In genomic region chr15:43517354-43518072, GRCh38 we compare ENCODE assay signal across 9 cellular contexts. TPM values are rescaled to one million over a fixed set of nuclear protein-coding genes. Genes with fewer than 3 reads are reported as not detected.
DNase-seq lines count a peak whose midpoint lies in the region; ATAC-seq and TF ChIP-seq lines count a peak whose summit lies in the region.
"Had no signal": no experiment of that assay in that cellular context is flagged by ENCODE, and none has a peak within 500 bp of the region (broad histone marks: within the 10 kb centered on the region; RNA-seq: fewer than 3 reads in every experiment).

Gene MAP1A, plus strand, starts transcription at chr15:43517608. Its CDS starts 3,866 bp downstream, at chr15:43521474.

- WGBS in esophagus, 2 donors = 7 to 9% methylated on average over 13 to 14 of the region's 15 CpGs

- peak within 1 kb of the TSS; percentile 7 to 47 (median 25) for H3K4me3 ChIP-seq in Peyer's patch
- H3K4me3 ChIP-seq in esophagus (ENCODE audit: low read depth in 1 of 2, low read length in 2 of 2) = peak within 1 kb of the TSS; percentile 23 to 42

- TF ChIP-seq CTCF in Peyer's patch (IDR thresholded peaks at IDR 0.05) = no peak

- DNase-seq in DMS53 (lab: John Stamatoyannopoulos, UW) = peak; percentile 10
- no peak for DNase-seq in DMS53 treated with DMSO at 0.1 percent for 48 hours (lab: John Stamatoyannopoulos, UW; ENCODE audit: unreplicated experiment)
- DNase-seq in Peyer's patch = no peak
- no peak for DNase-seq in mucosa of gallbladder (ENCODE audit: low spot score)
- no peak for DNase-seq in ureter (ENCODE audit: low spot score)
- no peak for DNase-seq in activated naive CD4-positive, alpha-beta T cell (lab: John Stamatoyannopoulos, UW)

- H3K27me3 ChIP-seq in Peyer's patch = no peaks in the 10 kb centered on the region
- no peaks in the 10 kb centered on the region for H3K27me3 ChIP-seq in esophagus (ENCODE audit: control insufficient read depth in 1 of 2, insufficient read depth in 2 of 2, low read length in 2 of 2)

- TF ChIP-seq POLR2A in Peyer's patch (IDR thresholded peaks at IDR 0.05) = no peak

- H3K27ac ChIP-seq in Peyer's patch = peak within 1 kb of the TSS; percentile 26 to 80 (median 40)
- peak within 1 kb of the TSS; percentile 45 to 71 for H3K27ac ChIP-seq in esophagus (ENCODE audit: low read depth in 2 of 2, low read length in 1 of 2)
- H3K27ac ChIP-seq: 22Rv1 had no signal

- H3K4me1 ChIP-seq in Peyer's patch = peaks cover 0 to 29% (median 0%) of the 10 kb centered on the region in 4 donors
- H3K4me1 ChIP-seq in esophagus (ENCODE audit: control insufficient read depth in 2 of 2, insufficient read depth in 2 of 2, low read length in 1 of 2) = peaks cover 0 to 2% of the 10 kb centered on the region in 2 donors

- no peaks in the 10 kb centered on the region for H3K9me3 ChIP-seq in Peyer's patch
- H3K9me3 ChIP-seq in esophagus (ENCODE audit: control insufficient read depth in 2 of 2, insufficient read depth in 1 of 2, low read depth in 1 of 2, low read length in 1 of 2) = no peaks in the 10 kb centered on the region

- peaks cover 0 to 11% (median 0%) of the 10 kb centered on the region in 3 donors for H3K36me3 ChIP-seq in Peyer's patch
- H3K36me3 ChIP-seq in esophagus (ENCODE audit: control insufficient read depth in 2 of 2, insufficient read depth in 2 of 2, low read length in 1 of 2) = peaks cover 0 to 5% of the 10 kb centered on the region in 2 donors

- ATAC-seq in GM21529 (IDR thresholded peaks at IDR 0.05; ENCODE audit: unreplicated experiment) = no peak

RNA-seq across cellular contexts. Expression of gene MAP1A, which starts in this region (rescaled TPM):
- total RNA-seq in Peyer's patch (10 to 100 TPM in 1 of 4 donors, 1 to 10 TPM in 3; 1.2 to 14.9 (median 4.4) TPM), mucosa of gallbladder (22.5 TPM), ureter (16.4 TPM)
- under 1 TPM; 0.45 to 0.78 TPM for polyA plus RNA-seq in esophagus
